Comparison of ENCODE assay signal across 12 cellular contexts in the genomic region with DNA sequence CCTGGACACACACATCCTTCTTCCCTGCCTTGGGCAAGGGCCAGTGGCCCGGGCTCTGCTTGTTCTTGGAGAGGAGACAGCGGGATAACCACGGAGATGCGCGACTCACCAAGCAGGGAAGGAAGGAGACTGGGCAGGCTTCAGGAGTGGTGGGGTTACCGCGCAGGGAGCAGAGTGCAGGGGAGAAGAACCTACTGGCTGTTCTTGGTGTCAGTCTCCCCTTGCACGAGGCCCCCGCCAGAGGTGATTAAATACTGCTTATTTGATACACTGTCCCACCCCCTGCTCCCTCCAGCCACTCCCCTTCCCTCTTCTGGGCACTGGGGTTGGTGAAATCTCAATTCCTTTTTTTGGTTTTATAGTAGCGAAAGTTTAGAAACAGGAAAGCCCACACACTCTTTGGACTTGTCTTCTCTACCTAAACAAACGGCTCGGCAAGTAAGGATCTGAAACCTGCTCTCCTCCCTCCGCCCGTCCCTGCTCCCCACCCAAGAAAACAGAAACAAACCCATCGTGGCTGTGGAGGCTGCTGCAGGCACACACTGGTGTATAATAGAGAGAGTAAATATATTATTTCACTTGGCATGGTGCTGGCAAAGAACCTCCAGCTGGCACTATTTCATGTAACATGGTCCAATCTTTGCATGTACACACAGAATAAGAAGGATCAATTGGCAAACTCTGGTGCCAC. TPM values are rescaled to one million over a fixed set of nuclear protein-coding genes. Genes with fewer than 3 reads are reported as not detected.
DNase-seq lines count a peak whose midpoint lies in the region; ATAC-seq and TF ChIP-seq lines count a peak whose summit lies in the region.
"Had no signal": no experiment of that assay in that cellular context is flagged by ENCODE, and none has a peak within 500 bp of the region (broad histone marks: within the 10 kb centered on the region; RNA-seq: fewer than 3 reads in every experiment).

No MANE protein-coding gene starts in this region.

- 0 out of 2 replicates have a peak, but pooled peaks cover 9% of the 10 kb centered on the region for H3K79me2 ChIP-seq in SU-DHL-6 (ENCODE audit: insufficient read depth, low read length)

- H3K27ac ChIP-seq in BLaER1 treated with 17β-estradiol and CSF1 and Interleukin-3, amounts not matched to agents 10 nM and 100 nM = peak overlapping the region in 7 of 11 experiments; percentile 31 to 67 (median 51); a peak in 13 of 22 replicates
- H3K27ac ChIP-seq in SU-DHL-6 (ENCODE audit: low read depth, low read length) (peak overlapping the region; percentile 89), liver (ENCODE audit: low read depth in 1 of 2, low read length in 2 of 2) (no peak overlapping the region)
- H3K27ac ChIP-seq: tibial artery had no signal

- TF ChIP-seq RAD21 in liver (IDR thresholded peaks at IDR 0.05) = peak in 1 of 2 donors; percentile 30

- intact Hi-C loops in activated CD8-positive, alpha-beta T cell treated with anti-CD3 and anti-CD28 coated beads for 36 hours (cut with micrococcal nuclease) = no loop called here

- H3K27ac Mint-ChIP-seq in activated CD8-positive, alpha-beta T cell treated with anti-CD3 and anti-CD28 coated beads for 36 hours = no peak overlapping the region

- H4K20me1 ChIP-seq in BLaER1 treated with 17β-estradiol and CSF1 and Interleukin-3, amounts not matched to agents 10 nM and 100 nM = peaks cover 0 to 88% (median 14%) of the 10 kb centered on the region in 11 experiments; a peak in 16 of 22 replicates
- no peaks in the 10 kb centered on the region for H4K20me1 ChIP-seq in SU-DHL-6 (ENCODE audit: low read depth, low read length)

- H3K9me3 ChIP-seq in BLaER1 treated with 17β-estradiol and CSF1 and Interleukin-3, amounts not matched to agents 10 nM and 100 nM (replicated peaks in 1 of 11) = no peaks in the 10 kb centered on the region
- H3K9me3 ChIP-seq in SU-DHL-6 (ENCODE audit: insufficient read depth, low read length) = no peaks in the 10 kb centered on the region
- no peaks in the 10 kb centered on the region for H3K9me3 ChIP-seq in liver (ENCODE audit: control insufficient read depth in 4 of 4, low read length in 3 of 4)
- H3K9me3 ChIP-seq: tibial artery had no signal

- peaks cover 16 to 56% (median 36%) of the 10 kb centered on the region in 11 experiments for H3K36me3 ChIP-seq in BLaER1 treated with 17β-estradiol and CSF1 and Interleukin-3, amounts not matched to agents 10 nM and 100 nM
- H3K36me3 ChIP-seq in SU-DHL-6 (ENCODE audit: low read length) (no peaks in the 10 kb centered on the region), liver (ENCODE audit: control insufficient read depth in 4 of 4, insufficient read depth in 3 of 4, low read depth in 1 of 4, low read length in 3 of 4) (peaks cover 2 to 15% (median 6%) of the 10 kb centered on the region in 4 donors)

- peak overlapping the region; percentile 24 for H2AFZ ChIP-seq in SU-DHL-6 (ENCODE audit: low read depth, low read length, severe bottlenecking)

- no peak overlapping the region for H3K4me3 Mint-ChIP-seq in activated CD8-positive, alpha-beta T cell treated with anti-CD3 and anti-CD28 coated beads for 36 hours
- H3K4me3 Mint-ChIP-seq: CD8-positive, alpha-beta memory T cell had no signal

- H3K4me1 Mint-ChIP-seq in activated CD8-positive, alpha-beta T cell treated with anti-CD3 and anti-CD28 coated beads for 36 hours (ENCODE audit: low read depth) = peaks cover 18% of the 10 kb centered on the region

- H3K27me3 ChIP-seq in BLaER1 treated with 17β-estradiol and CSF1 and Interleukin-3, amounts not matched to agents 10 nM and 100 nM = peaks cover 0 to 26% (median 0%) of the 10 kb centered on the region in 11 experiments; a peak in 8 of 22 replicates
- H3K27me3 ChIP-seq in SU-DHL-6 (ENCODE audit: low read length) = no peaks in the 10 kb centered on the region
- H3K27me3 ChIP-seq in liver (ENCODE audit: control insufficient read depth in 4 of 4, insufficient read depth in 4 of 4, low read length in 3 of 4) = no peaks in the 10 kb centered on the region

- CTCF ChIA-PET in activated CD8-positive, alpha-beta T cell treated with anti-CD3 and anti-CD28 coated beads for 36 hours (lab: Charles Lee) = interaction anchor here (0.8 to 1.5 kb wide), 2 partner anchors 10 to 375 kb away, joined by 3 read pairs; no protein-coding TSS in a partner anchor

- H3K9me3 Mint-ChIP-seq in activated CD8-positive, alpha-beta T cell treated with anti-CD3 and anti-CD28 coated beads for 36 hours = no peaks in the 10 kb centered on the region
- H3K9me3 Mint-ChIP-seq: CD8-positive, alpha-beta memory T cell had no signal

- WGBS in liver = 66% methylated on average over 15 of the region's 15 CpGs

- peaks cover 2% of the 10 kb centered on the region for H3K36me3 Mint-ChIP-seq in activated CD8-positive, alpha-beta T cell treated with anti-CD3 and anti-CD28 coated beads for 36 hours (ENCODE audit: low read depth)

- H3K9ac ChIP-seq in BLaER1 treated with 17β-estradiol and CSF1 and Interleukin-3, amounts not matched to agents 10 nM and 100 nM = peak overlapping the region in 9 of 11 experiments; percentile 1 to 62 (median 35); a peak in 16 of 22 replicates
- H3K9ac ChIP-seq in SU-DHL-6 (ENCODE audit: low read length) (peak overlapping the region; percentile 62), liver (ENCODE audit: low read depth in 1 of 2, low read length in 2 of 2) (no peak overlapping the region)

- TF ChIP-seq CTCF in SU-DHL-6 (IDR thresholded peaks at IDR 0.05; ENCODE audit: insufficient read depth, low read length, poor library complexity, severe bottlenecking) (no peak), liver (IDR thresholded peaks at IDR 0.05; ENCODE audit: low read depth, low read length, missing input control) (no peak)
- no peak for TF ChIP-seq CTCF in activated CD8-positive, alpha-beta T cell treated with anti-CD3 and anti-CD28 coated beads for 36 hours (IDR thresholded peaks at IDR 0.05)

- DNase-seq in NCI-H524 (lab: John Stamatoyannopoulos, UW) = no peak
- no peak for DNase-seq in activated CD8-positive, alpha-beta T cell treated with anti-CD3 and anti-CD28 coated beads for 36 hours
- DNase-seq: CD8-positive, alpha-beta memory T cell; stimulated activated CD4-positive, alpha-beta T cell treated with anti-CD3 and anti-CD28 coated beads, Interleukin-12 subunit alpha, Interleukin-12 subunit beta, amount 100 ng/mL, for 4 hours had no signal

- H3K27me3 Mint-ChIP-seq in activated CD8-positive, alpha-beta T cell treated with anti-CD3 and anti-CD28 coated beads for 36 hours = no peaks in the 10 kb centered on the region

- H3K4me2 ChIP-seq in BLaER1 treated with 17β-estradiol and CSF1 and Interleukin-3, amounts not matched to agents 10 nM and 100 nM = peak overlapping the region; percentile 77 to 99 (median 95)
- H3K4me2 ChIP-seq in SU-DHL-6 (ENCODE audit: low read depth, low read length, poor library complexity, severe bottlenecking) = peak overlapping the region; percentile 93

- H3K4me3 ChIP-seq in BLaER1 treated with 17β-estradiol and CSF1 and Interleukin-3, amounts not matched to agents 10 nM and 100 nM = peak overlapping the region in 8 of 10 experiments; percentile 9 to 61 (median 32); a peak in 14 of 20 replicates
- H3K4me3 ChIP-seq in SU-DHL-6 (ENCODE audit: insufficient read depth, low read length, poor library complexity, severe bottlenecking) = peak overlapping the region; percentile 78
- no peak overlapping the region for H3K4me3 ChIP-seq in liver (ENCODE audit: low read depth in 1 of 3, low read length in 3 of 3)
- H3K4me3 ChIP-seq: tibial artery had no signal

- H3K4me1 ChIP-seq in BLaER1 treated with 17β-estradiol and CSF1 and Interleukin-3, amounts not matched to agents 10 nM and 100 nM = peaks cover 74 to 83% (median 75%) of the 10 kb centered on the region in 10 experiments
- peaks cover 10 to 23% (median 20%) of the 10 kb centered on the region in 4 donors for H3K4me1 ChIP-seq in liver (ENCODE audit: control insufficient read depth in 4 of 4, insufficient read depth in 4 of 4, low read length in 3 of 4)

- H3K9me2 ChIP-seq in SU-DHL-6 (replicated peaks; ENCODE audit: insufficient read depth, low read length) = no peaks in the 10 kb centered on the region

- peak; percentile 27 for ATAC-seq in HG02973 (IDR thresholded peaks at IDR 0.05; ENCODE audit: unreplicated experiment)
- no peak for ATAC-seq in HG03565 (IDR thresholded peaks at IDR 0.05; ENCODE audit: unreplicated experiment)
- ATAC-seq in activated CD8-positive, alpha-beta T cell treated with anti-CD3 and anti-CD28 coated beads for 36 hours = no peak
- no peak for ATAC-seq in HG03520 (IDR thresholded peaks at IDR 0.05; ENCODE audit: unreplicated experiment)

- peaks cover 44% of the 10 kb centered on the region for H3F3A ChIP-seq in SU-DHL-6 (ENCODE audit: insufficient read depth)

- POLR2A ChIA-PET in activated CD8-positive, alpha-beta T cell treated with anti-CD3 and anti-CD28 coated beads for 36 hours (lab: Charles Lee) = no interaction called here

TF ChIP-seq in liver, 16 proteins besides CTCF, POLR2A, EP300 and RAD21:
- peak; percentile 13 to 38 for TF ChIP-seq HNF4A (conservative IDR thresholded peaks at IDR 0.05)
- TF ChIP-seq GABPA (IDR thresholded peaks at IDR 0.05 in 1 of 2, conservative IDR thresholded peaks at IDR 0.05 in 1 of 2) = no peak
- peak; percentile 29 for TF ChIP-seq FOXA2 (IDR thresholded peaks at IDR 0.05)

RNA-seq across cellular contexts. Expression of gene LARGE2, which starts 10.8 kb away (rescaled TPM):
- total RNA-seq in liver = 1 to 10 TPM; 1.3 to 1.9 TPM
- polyA plus RNA-seq in liver = 1 to 10 TPM; 1.3 to 1.7 TPM
- 1 to 10 TPM in 1 of 2 experiments, under 1 TPM in 1; 0.70 to 1.1 TPM for total RNA-seq in activated CD8-positive, alpha-beta T cell treated with anti-CD3 and anti-CD28 coated beads for 36 hours

RNA-seq across cellular contexts. Expression of gene PEX16, which starts 15.6 kb away (rescaled TPM):
- 10 to 100 TPM; 18.8 to 26.1 TPM for total RNA-seq in liver
- 10 to 100 TPM; 33.5 to 41.2 TPM for polyA plus RNA-seq in liver
- total RNA-seq in activated CD8-positive, alpha-beta T cell treated with anti-CD3 and anti-CD28 coated beads for 36 hours = 10 to 100 TPM; 34.4 to 35.2 TPM

RNA-seq across cellular contexts. Expression of gene FREY1, which starts 26.2 kb away (rescaled TPM):
- total RNA-seq in liver = 1 to 10 TPM in 1 of 2 donors, under 1 TPM in 1; 0.75 to 2.1 TPM
- under 1 TPM in 1 of 2 donors, not detected in 1; 0.18 TPM for polyA plus RNA-seq in liver
- under 1 TPM; 0.43 to 0.72 TPM for total RNA-seq in activated CD8-positive, alpha-beta T cell treated with anti-CD3 and anti-CD28 coated beads for 36 hours
- total RNA-seq: kidney epithelial cell had no signal

RNA-seq across cellular contexts. Expression of gene MAPK8IP1, which starts 47.8 kb away (rescaled TPM):
- 1 to 10 TPM in 1 of 2 donors, under 1 TPM in 1; 0.89 to 1.8 TPM for total RNA-seq in liver
- polyA plus RNA-seq in liver = 1 to 10 TPM in 1 of 2 donors, under 1 TPM in 1; 0.78 to 2.7 TPM
- total RNA-seq in activated CD8-positive, alpha-beta T cell treated with anti-CD3 and anti-CD28 coated beads for 36 hours = 1 to 10 TPM; 1.4 to 1.8 TPM

Comparison
In these comparisons a context has a peak if more than half of its experiments do, and no peak if none do; other contexts are left out.
1. H3K27ac ChIP-seq: peak in BLaER1 treated with 17β-estradiol and CSF1 and Interleukin-3, amounts not matched to agents 10 nM and 100 nM (7 of 11) and SU-DHL-6 (single experiment); none in liver (0 of 2).
2. H3K4me3 ChIP-seq: peak in BLaER1 treated with 17β-estradiol and CSF1 and Interleukin-3, amounts not matched to agents 10 nM and 100 nM (8 of 10) and SU-DHL-6 (single experiment); none in liver (0 of 3).
3. H3K9ac ChIP-seq: peak in BLaER1 treated with 17β-estradiol and CSF1 and Interleukin-3, amounts not matched to agents 10 nM and 100 nM (9 of 11) and SU-DHL-6 (single experiment); none in liver (0 of 2).